1 cellular context compared by ENCODE assay signal in the genomic region with DNA sequence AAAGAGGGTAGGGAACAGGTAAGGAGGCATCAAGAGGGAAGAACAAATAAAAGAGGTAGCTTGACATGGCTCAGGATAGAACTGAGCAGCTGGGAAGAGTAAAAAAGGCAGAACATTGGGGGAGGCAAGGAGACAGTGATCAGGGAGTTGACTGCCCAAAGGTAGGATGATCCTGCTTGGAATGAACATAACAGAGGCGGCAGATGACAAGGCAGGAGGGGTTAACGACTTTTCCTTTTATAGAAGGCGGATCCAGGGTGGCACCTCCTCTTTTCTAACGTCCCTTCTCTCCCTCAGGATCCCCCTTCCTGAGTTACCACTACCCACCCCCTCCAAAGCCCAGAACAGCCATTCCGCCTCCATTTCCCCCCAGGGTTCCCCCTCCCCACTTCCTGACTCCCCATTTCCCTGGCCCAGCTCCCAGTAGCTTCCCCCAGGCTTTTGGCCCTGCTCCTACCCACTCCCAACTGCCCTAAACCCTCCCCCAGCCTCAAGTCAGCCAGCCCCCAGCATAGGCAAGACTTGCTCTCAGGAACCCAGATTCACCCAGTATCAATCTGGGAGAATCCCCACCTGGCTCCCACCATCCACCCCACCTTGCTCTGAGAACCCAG.
TF ChIP-seq lines count a peak whose summit lies in the region.

No MANE protein-coding gene starts in this region.

TF ChIP-seq in K562, 482 proteins besides CTCF, POLR2A, EP300 and RAD21:
- no peak for TF ChIP-seq ID3 (CRISPR knock-in tag; IDR thresholded peaks at IDR 0.05)
- no peak for TF ChIP-seq ID3 (tag; IDR thresholded peaks at IDR 0.05)
- TF ChIP-seq ZBTB7A (IDR thresholded peaks at IDR 0.05; ENCODE audit: borderline replicate concordance, control insufficient read depth, low read depth, low read length): peak; percentile 13; the same call in 1 of the 2 replicates
